In genomic region chr3:194714122-194714425, GRCh38 we compare ENCODE assay signal across 5 cellular contexts.
"Had no signal": no experiment of that assay in that cellular context is flagged by ENCODE, and none has a peak within 500 bp of the region (broad histone marks: within the 10 kb centered on the region; RNA-seq: fewer than 3 reads in every experiment).

No MANE protein-coding gene starts in this region.

- H3K4me3 Mint-ChIP-seq: GM23338, H9 had no signal

- DNase-seq: H9, HCEC 1CT, IMR-90 had no signal

- H3K4me1 Mint-ChIP-seq: GM23338 had no signal

- H3K4me2 ChIP-seq: GM23338 had no signal

- H3K27ac Mint-ChIP-seq: GM23338, H9 had no signal

- H3K9me3 Mint-ChIP-seq: GM23338, H9 had no signal

- H2AFZ ChIP-seq: GM23338 had no signal

- H3K4me3 ChIP-seq: GM23338, K562 had no signal

- ATAC-seq: GM23338 had no signal
